8 cellular contexts compared by ENCODE assay signal in the genomic region with DNA sequence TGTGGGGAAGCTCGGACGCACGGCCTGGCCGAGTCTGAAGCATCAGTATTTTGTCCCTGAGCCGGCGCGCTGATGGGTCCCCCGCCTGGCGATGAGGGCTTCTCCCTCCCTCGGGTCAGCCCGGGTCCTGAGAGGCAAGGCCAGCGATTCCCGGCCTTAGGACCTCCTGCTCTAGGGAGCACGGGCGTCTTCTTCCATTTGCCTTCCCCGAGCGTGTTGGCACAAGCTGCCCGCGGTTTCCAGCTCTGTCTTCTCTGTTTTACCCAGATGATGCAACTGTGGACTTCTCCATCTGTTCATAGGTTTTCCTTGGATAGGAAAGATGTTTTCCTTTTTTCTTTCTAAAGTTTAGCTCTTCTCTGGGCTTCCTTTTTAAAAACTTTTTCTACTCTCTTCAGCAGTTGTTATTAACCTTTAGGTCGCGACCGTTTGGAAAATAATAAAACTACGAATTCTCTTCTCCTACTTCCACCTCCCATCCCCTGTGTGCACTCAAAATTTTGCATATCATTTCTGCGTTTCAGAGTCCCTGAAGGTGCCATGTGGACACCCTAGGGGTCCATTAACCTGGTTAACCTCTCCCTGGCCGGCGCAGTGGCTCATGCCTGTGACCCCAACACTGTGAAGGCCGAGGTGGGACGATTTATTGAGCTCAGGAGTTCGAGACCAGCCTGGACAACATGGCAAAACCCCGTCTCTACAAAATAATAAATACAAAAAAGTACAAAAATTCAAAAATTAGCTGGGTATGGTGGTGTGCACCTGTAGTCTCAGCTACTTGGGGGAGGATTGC. TPM values are rescaled to one million over a fixed set of nuclear protein-coding genes. Genes with fewer than 3 reads are reported as not detected.
A peak's percentile ranks its signal among the peaks of the same experiment; 100 is the strongest.
DNase-seq lines count a peak whose midpoint lies in the region; ATAC-seq and TF ChIP-seq lines count a peak whose summit lies in the region.

No MANE protein-coding gene starts in this region.

- POLR2A ChIA-PET in activated B cell treated with CpG ODN at 0.5 μM for 24 hours (lab: Charles Lee) = interaction anchor here (1.1 to 4.3 kb wide), 4 partner anchors 38 to 191 kb away, joined by 6 to 33 read pairs (median 17); a partner anchor contains a TSS

- no peak for DNase-seq in activated naive CD4-positive, alpha-beta T cell treated with anti-CD3 and anti-CD28 coated beads, Interleukin-2, amount 10 ng/mL, durations not matched to agents 7 days and 5 days
- DNase-seq in activated naive CD4-positive, alpha-beta T cell treated with Interleukin-2 at 50 U/mL for 16 hours = no peak
- DNase-seq in activated B cell treated with CpG ODN at 0.5 μM for 24 hours (no peak), heart right ventricle (no peak)

- H3K36me3 ChIP-seq in heart right ventricle = no peaks in the 10 kb centered on the region
- H3K36me3 ChIP-seq in skeletal muscle satellite cell (ENCODE audit: insufficient read depth, low read length) = no peaks in the 10 kb centered on the region

- H3K4me3 ChIP-seq in heart right ventricle (peak overlapping the region; percentile 53 to 95 (median 92)), skeletal muscle satellite cell (ENCODE audit: low read length) (peak overlapping the region; percentile 71)

- peaks cover 47% of the 10 kb centered on the region for H3K4me1 Mint-ChIP-seq in activated naive CD4-positive, alpha-beta T cell treated with anti-CD3 and anti-CD28 coated beads, Interleukin-2, amount 10 ng/mL, durations not matched to agents 7 days and 5 days
- H3K4me1 Mint-ChIP-seq in activated B cell treated with CpG ODN at 0.5 μM for 24 hours = peaks cover 44% of the 10 kb centered on the region

- peak overlapping the region; percentile 96 for H3K27ac Mint-ChIP-seq in activated naive CD4-positive, alpha-beta T cell treated with anti-CD3 and anti-CD28 coated beads, Interleukin-2, amount 10 ng/mL, durations not matched to agents 7 days and 5 days
- peak overlapping the region; percentile 95 for H3K27ac Mint-ChIP-seq in activated B cell treated with CpG ODN at 0.5 μM for 24 hours

- no peaks in the 10 kb centered on the region for H3K9me3 Mint-ChIP-seq in activated naive CD4-positive, alpha-beta T cell treated with anti-CD3 and anti-CD28 coated beads, Interleukin-2, amount 10 ng/mL, durations not matched to agents 7 days and 5 days
- H3K9me3 Mint-ChIP-seq in activated B cell treated with CpG ODN at 0.5 μM for 24 hours = no peaks in the 10 kb centered on the region

- H3K36me3 Mint-ChIP-seq in activated naive CD4-positive, alpha-beta T cell treated with anti-CD3 and anti-CD28 coated beads, Interleukin-2, amount 10 ng/mL, durations not matched to agents 7 days and 5 days = peaks cover 10% of the 10 kb centered on the region
- peaks cover under 1% of the 10 kb centered on the region for H3K36me3 Mint-ChIP-seq in activated B cell treated with CpG ODN at 0.5 μM for 24 hours (ENCODE audit: low read depth)

- peaks cover 14% of the 10 kb centered on the region for H3K27me3 Mint-ChIP-seq in activated naive CD4-positive, alpha-beta T cell treated with anti-CD3 and anti-CD28 coated beads, Interleukin-2, amount 10 ng/mL, durations not matched to agents 7 days and 5 days
- H3K27me3 Mint-ChIP-seq in activated B cell treated with CpG ODN at 0.5 μM for 24 hours = no peaks in the 10 kb centered on the region

- ATAC-seq in activated B cell treated with CpG ODN at 0.5 μM for 24 hours (ENCODE audit: low read depth) (no peak), heart right ventricle (peak in 3 of 8 donors; percentile 12 to 18 (median 12)), HG02759 (IDR thresholded peaks at IDR 0.05; ENCODE audit: unreplicated experiment) (no peak), GM21576 (IDR thresholded peaks at IDR 0.05; ENCODE audit: unreplicated experiment) (no peak), GM21717 (IDR thresholded peaks at IDR 0.05; ENCODE audit: unreplicated experiment) (no peak)

- CTCF ChIA-PET in activated naive CD4-positive, alpha-beta T cell treated with anti-CD3 and anti-CD28 coated beads, Interleukin-2, amount 10 ng/mL, durations not matched to agents 7 days and 5 days (lab: Charles Lee) = interaction anchor here (0.9 to 2.0 kb wide), 2 partner anchors 9 kb away, joined by 3 to 6 read pairs; no protein-coding TSS in a partner anchor
- CTCF ChIA-PET in activated B cell treated with CpG ODN at 0.5 μM for 24 hours (lab: Charles Lee) = interaction anchor here (1.0 to 2.9 kb wide), 5 partner anchors 9 to 186 kb away, joined by 4 to 10 read pairs (median 6); no protein-coding TSS in a partner anchor

- no peak for TF ChIP-seq CTCF in activated B cell treated with CpG ODN at 0.5 μM for 24 hours (IDR thresholded peaks at IDR 0.05)
- TF ChIP-seq CTCF in heart right ventricle (IDR thresholded peaks at IDR 0.05) = no peak

- peak overlapping the region; percentile 96 for H3K9ac ChIP-seq in skeletal muscle satellite cell (ENCODE audit: low read depth, low read length)

- H3K9me3 ChIP-seq in heart right ventricle = no peaks in the 10 kb centered on the region
- no peaks in the 10 kb centered on the region for H3K9me3 ChIP-seq in skeletal muscle satellite cell (replicated peaks; ENCODE audit: low read length)

- H3K4me2 ChIP-seq in skeletal muscle satellite cell (ENCODE audit: low read length) = peak overlapping the region; percentile 85

- H3K27ac ChIP-seq in heart right ventricle = peak overlapping the region; percentile 93 to 100 (median 98)

- H3K4me1 ChIP-seq in heart right ventricle (peaks cover 6 to 44% (median 38%) of the 10 kb centered on the region in 9 donors), skeletal muscle satellite cell (ENCODE audit: control insufficient read depth, insufficient read depth, low read length) (peaks cover 21% of the 10 kb centered on the region)

- H3K27me3 ChIP-seq in heart right ventricle (no peaks in the 10 kb centered on the region), skeletal muscle satellite cell (ENCODE audit: control insufficient read depth, insufficient read depth, low read length) (no peaks in the 10 kb centered on the region)

- intact Hi-C loops in activated B cell treated with CpG ODN at 0.5 μM for 24 hours (cut with micrococcal nuclease) (loop anchor here (2.0 to 5.0 kb wide), 2 partner anchors 566 to 1175 kb away; a partner anchor contains a TSS), heart right ventricle (cut with DNase I) (loop anchor here in 5 of 10 donors (1.0 to 10.0 kb wide), 7 partner anchors 36 to 191 kb away; a partner anchor contains a TSS)

- WGBS in heart right ventricle, 2 donors = 15% methylated on average over 27 to 30 of the region's 30 CpGs

- peak overlapping the region; percentile 89 for H3K4me3 Mint-ChIP-seq in activated naive CD4-positive, alpha-beta T cell treated with anti-CD3 and anti-CD28 coated beads, Interleukin-2, amount 10 ng/mL, durations not matched to agents 7 days and 5 days
- H3K4me3 Mint-ChIP-seq in activated B cell treated with CpG ODN at 0.5 μM for 24 hours = peak overlapping the region; percentile 92

RNA-seq across cellular contexts. Expression of a gene that starts 1.4 kb away (rescaled TPM):
- total RNA-seq in activated B cell treated with CpG ODN at 0.5 μM for 24 hours = 45.9 and 47.5 TPM in 2 replicates
- 10 to 100 TPM; 21.2 to 55.9 (median 29.8) TPM for total RNA-seq in heart right ventricle
- polyA plus RNA-seq in heart right ventricle = 100 to 1,000 TPM in 1 of 2 donors, 10 to 100 TPM in 1; 37.1 to 116 TPM
- 9.6 and 11.4 TPM in 2 replicates for total RNA-seq in skeletal muscle satellite cell (2012; rRNA removed)

RNA-seq across cellular contexts. Expression of a gene that starts 37.7 kb away (rescaled TPM):
- total RNA-seq in activated B cell treated with CpG ODN at 0.5 μM for 24 hours (5.2 and 6.2 TPM in 2 replicates), heart right ventricle (1 to 10 TPM; 1.7 to 3.8 (median 2.5) TPM)
- polyA plus RNA-seq in heart right ventricle = 1 to 10 TPM in 1 of 2 donors, under 1 TPM in 1; 0.22 to 1.2 TPM
- 22.3 and 26.4 TPM in 2 replicates for total RNA-seq in skeletal muscle satellite cell (2012; rRNA removed)
